In the genomic region with DNA sequence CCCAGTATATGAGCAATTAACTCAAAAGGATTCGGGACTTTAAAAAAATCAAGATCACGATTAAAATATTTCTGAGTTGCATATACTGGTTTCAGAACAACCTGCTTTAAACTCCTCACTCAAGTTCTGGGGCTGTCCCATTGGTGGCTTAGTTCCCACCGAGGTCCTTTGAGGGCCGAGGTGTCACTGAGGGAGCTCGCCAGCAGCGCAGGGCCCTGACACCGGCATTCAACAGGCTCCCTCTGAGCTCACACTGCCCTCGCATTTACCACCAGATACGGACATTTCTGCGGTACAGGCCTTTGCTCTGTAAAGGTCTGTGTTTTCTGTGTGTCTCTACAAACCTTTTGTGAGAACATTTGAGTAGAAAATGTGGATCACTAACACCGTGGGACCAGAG, we compare ENCODE assay signal across 10 cellular contexts. TPM values are rescaled to one million over a fixed set of nuclear protein-coding genes. Genes with fewer than 3 reads are reported as not detected.
DNase-seq lines count a peak whose midpoint lies in the region; ATAC-seq lines count a peak whose summit lies in the region.
"Had no signal": no experiment of that assay in that cellular context is flagged by ENCODE, and none has a peak within 500 bp of the region (broad histone marks: within the 10 kb centered on the region; RNA-seq: fewer than 3 reads in every experiment).

No MANE protein-coding gene starts in this region.

- no peaks in the 10 kb centered on the region for H3K36me3 Mint-ChIP-seq in central memory CD8-positive, alpha-beta T cell (ENCODE audit: insufficient read depth)
- no peaks in the 10 kb centered on the region for H3K36me3 Mint-ChIP-seq in stimulated activated memory B cell treated with anti-CD40 and anti-IgM and Interleukin-4, amounts not matched to agents 10 μg/mL and 1 μg/mL and 100 μg/mL, for 72 hours
- no peaks in the 10 kb centered on the region for H3K36me3 Mint-ChIP-seq in activated CD8-positive, alpha-beta T cell treated with anti-CD3 and anti-CD28 coated beads, Interleukin-2, amount 10 ng/mL, durations not matched to agents 7 days and 5 days (ENCODE audit: low read depth)
- peaks cover 3% of the 10 kb centered on the region for H3K36me3 Mint-ChIP-seq in activated CD8-positive, alpha-beta memory T cell treated with anti-CD3 and anti-CD28 coated beads, Interleukin-2, amount 10 ng/mL, durations not matched to agents 7 days and 5 days
- H3K36me3 Mint-ChIP-seq: CD8-positive, alpha-beta memory T cell had no signal

- CTCF ChIA-PET in activated CD8-positive, alpha-beta T cell treated with anti-CD3 and anti-CD28 coated beads, Interleukin-2, amount 10 ng/mL, durations not matched to agents 7 days and 5 days (lab: Charles Lee) = interaction anchor here (0.9 to 8.0 kb wide), 7 partner anchors 11 to 264 kb away, joined by 3 to 75 read pairs (median 4); partner anchors contain the start of gene BNIP5
- CTCF ChIA-PET in activated CD8-positive, alpha-beta memory T cell treated with anti-CD3 and anti-CD28 coated beads, Interleukin-2, amount 10 ng/mL, durations not matched to agents 7 days and 5 days (lab: Charles Lee) = interaction anchor here (1.4 to 9.1 kb wide), 15 partner anchors 9 to 339 kb away, joined by 3 to 91 read pairs (median 6); partner anchors contain the start of genes BNIP5 and MAPK14

- H3K4me3 Mint-ChIP-seq in central memory CD8-positive, alpha-beta T cell = no peak overlapping the region
- H3K4me3 Mint-ChIP-seq in stimulated activated memory B cell treated with anti-CD40 and anti-IgM and Interleukin-4, amounts not matched to agents 10 μg/mL and 1 μg/mL and 100 μg/mL, for 72 hours = peak overlapping the region; percentile 12
- H3K4me3 Mint-ChIP-seq in activated CD8-positive, alpha-beta T cell treated with anti-CD3 and anti-CD28 coated beads, Interleukin-2, amount 10 ng/mL, durations not matched to agents 7 days and 5 days = no peak overlapping the region
- H3K4me3 Mint-ChIP-seq in activated CD8-positive, alpha-beta memory T cell treated with anti-CD3 and anti-CD28 coated beads, Interleukin-2, amount 10 ng/mL, durations not matched to agents 7 days and 5 days = no peak overlapping the region
- H3K4me3 Mint-ChIP-seq: B cell; CD8-positive, alpha-beta memory T cell had no signal

- H3K27ac Mint-ChIP-seq in central memory CD8-positive, alpha-beta T cell (ENCODE audit: low read depth) = peak overlapping the region; percentile 19
- peak overlapping the region; percentile 44 for H3K27ac Mint-ChIP-seq in stimulated activated memory B cell treated with anti-CD40 and anti-IgM and Interleukin-4, amounts not matched to agents 10 μg/mL and 1 μg/mL and 100 μg/mL, for 72 hours
- no peak overlapping the region for H3K27ac Mint-ChIP-seq in activated CD8-positive, alpha-beta T cell treated with anti-CD3 and anti-CD28 coated beads, Interleukin-2, amount 10 ng/mL, durations not matched to agents 7 days and 5 days
- H3K27ac Mint-ChIP-seq in activated CD8-positive, alpha-beta memory T cell treated with anti-CD3 and anti-CD28 coated beads, Interleukin-2, amount 10 ng/mL, durations not matched to agents 7 days and 5 days = no peak overlapping the region
- H3K27ac Mint-ChIP-seq: B cell; CD8-positive, alpha-beta memory T cell had no signal

- ATAC-seq in GM18868 (IDR thresholded peaks at IDR 0.05; ENCODE audit: unreplicated experiment) (peak; percentile 24), HG02885 (IDR thresholded peaks at IDR 0.05; ENCODE audit: poor library complexity, unreplicated experiment) (peak; percentile 28), GM21515 (IDR thresholded peaks at IDR 0.05; ENCODE audit: unreplicated experiment) (no peak)
- ATAC-seq in central memory CD8-positive, alpha-beta T cell (replicated peaks; ENCODE audit: extremely low read depth, poor library complexity, severe bottlenecking) = no peak
- ATAC-seq in stimulated activated memory B cell treated with anti-CD40 and anti-IgM and Interleukin-4, amounts not matched to agents 10 μg/mL and 1 μg/mL and 100 μg/mL, for 72 hours = peak; percentile 25
- ATAC-seq in activated CD8-positive, alpha-beta T cell treated with anti-CD3 and anti-CD28 coated beads, Interleukin-2, amount 10 ng/mL, durations not matched to agents 7 days and 5 days = no peak
- no peak for ATAC-seq in activated CD8-positive, alpha-beta memory T cell treated with anti-CD3 and anti-CD28 coated beads, Interleukin-2, amount 10 ng/mL, durations not matched to agents 7 days and 5 days

- DNase-seq in central memory CD8-positive, alpha-beta T cell (ENCODE audit: low spot score in 2 of 2) = no peak
- no peak for DNase-seq in activated CD8-positive, alpha-beta T cell treated with anti-CD3 and anti-CD28 coated beads, Interleukin-2, amount 10 ng/mL, durations not matched to agents 7 days and 5 days
- DNase-seq in activated CD8-positive, alpha-beta memory T cell treated with anti-CD3 and anti-CD28 coated beads, Interleukin-2, amount 10 ng/mL, durations not matched to agents 7 days and 5 days = no peak

- POLR2A ChIA-PET in activated CD8-positive, alpha-beta T cell treated with anti-CD3 and anti-CD28 coated beads, Interleukin-2, amount 10 ng/mL, durations not matched to agents 7 days and 5 days (lab: Charles Lee) = no interaction called here

- H3K9me3 Mint-ChIP-seq in central memory CD8-positive, alpha-beta T cell = no peaks in the 10 kb centered on the region
- no peaks in the 10 kb centered on the region for H3K9me3 Mint-ChIP-seq in stimulated activated memory B cell treated with anti-CD40 and anti-IgM and Interleukin-4, amounts not matched to agents 10 μg/mL and 1 μg/mL and 100 μg/mL, for 72 hours
- no peaks in the 10 kb centered on the region for H3K9me3 Mint-ChIP-seq in activated CD8-positive, alpha-beta T cell treated with anti-CD3 and anti-CD28 coated beads, Interleukin-2, amount 10 ng/mL, durations not matched to agents 7 days and 5 days (ENCODE audit: insufficient read depth)
- no peaks in the 10 kb centered on the region for H3K9me3 Mint-ChIP-seq in activated CD8-positive, alpha-beta memory T cell treated with anti-CD3 and anti-CD28 coated beads, Interleukin-2, amount 10 ng/mL, durations not matched to agents 7 days and 5 days (ENCODE audit: low read depth)
- H3K9me3 Mint-ChIP-seq: CD8-positive, alpha-beta memory T cell had no signal

- H3K27me3 Mint-ChIP-seq in central memory CD8-positive, alpha-beta T cell = no peaks in the 10 kb centered on the region
- no peaks in the 10 kb centered on the region for H3K27me3 Mint-ChIP-seq in stimulated activated memory B cell treated with anti-CD40 and anti-IgM and Interleukin-4, amounts not matched to agents 10 μg/mL and 1 μg/mL and 100 μg/mL, for 72 hours
- H3K27me3 Mint-ChIP-seq in activated CD8-positive, alpha-beta T cell treated with anti-CD3 and anti-CD28 coated beads, Interleukin-2, amount 10 ng/mL, durations not matched to agents 7 days and 5 days (ENCODE audit: low read depth) = peaks cover 7% of the 10 kb centered on the region
- H3K27me3 Mint-ChIP-seq in activated CD8-positive, alpha-beta memory T cell treated with anti-CD3 and anti-CD28 coated beads, Interleukin-2, amount 10 ng/mL, durations not matched to agents 7 days and 5 days = peaks cover 8% of the 10 kb centered on the region
- H3K27me3 Mint-ChIP-seq: B cell had no signal

- H3K4me1 Mint-ChIP-seq in central memory CD8-positive, alpha-beta T cell = peaks cover 11% of the 10 kb centered on the region
- peaks cover 50% of the 10 kb centered on the region for H3K4me1 Mint-ChIP-seq in stimulated activated memory B cell treated with anti-CD40 and anti-IgM and Interleukin-4, amounts not matched to agents 10 μg/mL and 1 μg/mL and 100 μg/mL, for 72 hours
- peaks cover 18% of the 10 kb centered on the region for H3K4me1 Mint-ChIP-seq in activated CD8-positive, alpha-beta T cell treated with anti-CD3 and anti-CD28 coated beads, Interleukin-2, amount 10 ng/mL, durations not matched to agents 7 days and 5 days (ENCODE audit: low read depth)
- H3K4me1 Mint-ChIP-seq in activated CD8-positive, alpha-beta memory T cell treated with anti-CD3 and anti-CD28 coated beads, Interleukin-2, amount 10 ng/mL, durations not matched to agents 7 days and 5 days = peaks cover 35% of the 10 kb centered on the region

RNA-seq across cellular contexts. Expression of gene BNIP5, which starts 24.4 kb away (rescaled TPM):
- not detected for total RNA-seq in activated CD8-positive, alpha-beta T cell treated with anti-CD3 and anti-CD28 coated beads, Interleukin-2, amount 10 ng/mL, durations not matched to agents 7 days and 5 days
- total RNA-seq in activated CD8-positive, alpha-beta memory T cell treated with anti-CD3 and anti-CD28 coated beads, Interleukin-2, amount 10 ng/mL, durations not matched to agents 7 days and 5 days = not detected
- total RNA-seq: CD8-positive, alpha-beta memory T cell; Daoy had no signal

RNA-seq across cellular contexts. Expression of gene ETV7, which starts 26.4 kb away (rescaled TPM):
- total RNA-seq in activated CD8-positive, alpha-beta T cell treated with anti-CD3 and anti-CD28 coated beads, Interleukin-2, amount 10 ng/mL, durations not matched to agents 7 days and 5 days = 1 to 10 TPM; 3.5 to 4.6 TPM
- 10 to 100 TPM in 1 of 2 experiments, 1 to 10 TPM in 1; 5.9 to 19.7 TPM for total RNA-seq in activated CD8-positive, alpha-beta memory T cell treated with anti-CD3 and anti-CD28 coated beads, Interleukin-2, amount 10 ng/mL, durations not matched to agents 7 days and 5 days

Comparison
In these comparisons a context has a peak if more than half of its experiments do, and no peak if none do; other contexts are left out.
1. ATAC-seq: peak in GM18868 (single experiment), HG02885 (single experiment) and stimulated activated memory B cell treated with anti-CD40 and anti-IgM and Interleukin-4, amounts not matched to agents 10 μg/mL and 1 μg/mL and 100 μg/mL, for 72 hours (single experiment); none in central memory CD8-positive, alpha-beta T cell (single experiment), GM21515 (single experiment), activated CD8-positive, alpha-beta T cell treated with anti-CD3 and anti-CD28 coated beads, Interleukin-2, amount 10 ng/mL, durations not matched to agents 7 days and 5 days (single experiment) and activated CD8-positive, alpha-beta memory T cell treated with anti-CD3 and anti-CD28 coated beads, Interleukin-2, amount 10 ng/mL, durations not matched to agents 7 days and 5 days (single experiment).
2. H3K27ac Mint-ChIP-seq: peak in central memory CD8-positive, alpha-beta T cell (single experiment) and stimulated activated memory B cell treated with anti-CD40 and anti-IgM and Interleukin-4, amounts not matched to agents 10 μg/mL and 1 μg/mL and 100 μg/mL, for 72 hours (single experiment); none in activated CD8-positive, alpha-beta T cell treated with anti-CD3 and anti-CD28 coated beads, Interleukin-2, amount 10 ng/mL, durations not matched to agents 7 days and 5 days (single experiment) and activated CD8-positive, alpha-beta memory T cell treated with anti-CD3 and anti-CD28 coated beads, Interleukin-2, amount 10 ng/mL, durations not matched to agents 7 days and 5 days (single experiment).